In the genomic region with DNA sequence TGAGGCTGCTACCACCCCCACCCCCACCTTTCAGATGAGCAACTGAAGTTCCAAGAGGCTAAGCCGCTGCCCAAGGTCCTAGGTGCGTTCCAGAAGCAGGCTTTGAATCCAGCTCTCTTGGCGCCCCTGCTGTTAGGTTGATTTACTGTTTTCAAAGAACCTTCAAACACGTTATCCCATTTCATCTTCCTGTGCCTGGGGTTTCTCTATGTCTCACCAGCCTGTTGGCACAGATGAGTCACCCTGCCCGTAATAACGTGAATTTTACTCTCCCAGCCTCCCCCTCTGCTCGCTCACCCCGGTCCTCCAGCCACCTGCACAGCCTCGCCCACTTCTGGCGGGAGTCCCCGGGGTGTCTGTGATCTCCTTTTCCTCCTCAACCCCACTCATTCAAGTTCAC, we compare ENCODE assay signal across 9 cellular contexts. TPM values are rescaled to one million over a fixed set of nuclear protein-coding genes. Genes with fewer than 3 reads are reported as not detected.
DNase-seq lines count a peak whose midpoint lies in the region; ATAC-seq and TF ChIP-seq lines count a peak whose summit lies in the region.
"Had no signal": no experiment of that assay in that cellular context is flagged by ENCODE, and none has a peak within 500 bp of the region (broad histone marks: within the 10 kb centered on the region; RNA-seq: fewer than 3 reads in every experiment).

No MANE protein-coding gene starts in this region.

- no peaks in the 10 kb centered on the region for H3K9me3 ChIP-seq in right cardiac atrium (ENCODE audit: control insufficient read depth, low read length)

- H3K4me1 Mint-ChIP-seq in activated B cell treated with CpG ODN at 0.5 μM for 24 hours, result peaks cover 3% of the 10 kb centered on the region

- H3K4me1 ChIP-seq in right cardiac atrium (ENCODE audit: control insufficient read depth, insufficient read depth, low read length), result no peaks in the 10 kb centered on the region

- DNase-seq in NCI-H1417 (lab: John Stamatoyannopoulos, UW) (peak in 2 of 3 experiments; percentile 5 to 6), NCI-H1417 treated with DMSO at 0.1 percent for 48 hours (lab: John Stamatoyannopoulos, UW) (no peak), activated B cell treated with CpG ODN at 0.5 μM for 24 hours (no peak), epithelial cell of prostate (ENCODE audit: low read depth, low spot score) (peak; percentile 50), HCEC 1CT (no peak), GM03348 (ENCODE audit: low spot score) (no peak), right cardiac atrium (no peak)
- DNase-seq in stimulated activated CD8-positive, alpha-beta memory T cell treated with anti-CD3 and anti-CD28 coated beads, Interleukin-7, amount 100 ng/mL, for 48 hours (ENCODE audit: extremely low read depth in 1 of 2, low read depth in 1 of 2), result peak; percentile 31 to 70

- 80% methylated on average over 11 of the region's 11 CpGs for WGBS in right cardiac atrium

- TF ChIP-seq CTCF in activated B cell treated with CpG ODN at 0.5 μM for 24 hours (IDR thresholded peaks at IDR 0.05), result no peak

- H3K9me3 Mint-ChIP-seq in activated B cell treated with CpG ODN at 0.5 μM for 24 hours, result no peaks in the 10 kb centered on the region

- peaks cover 2% of the 10 kb centered on the region for H3K27me3 Mint-ChIP-seq in activated B cell treated with CpG ODN at 0.5 μM for 24 hours

- CTCF ChIA-PET in activated B cell treated with CpG ODN at 0.5 μM for 24 hours (lab: Charles Lee), result interaction anchor here (3.6 kb wide), 1 partner anchor 9 kb away, joined by 10 read pairs; no protein-coding TSS in a partner anchor

- POLR2A ChIA-PET in activated B cell treated with CpG ODN at 0.5 μM for 24 hours (lab: Charles Lee), result no interaction called here

- ATAC-seq in activated B cell treated with CpG ODN at 0.5 μM for 24 hours (ENCODE audit: low read depth), result peak; percentile 64
- no peak for ATAC-seq in right cardiac atrium

- no peaks in the 10 kb centered on the region for H3K36me3 Mint-ChIP-seq in activated B cell treated with CpG ODN at 0.5 μM for 24 hours (ENCODE audit: low read depth)

- H3K4me3 ChIP-seq in right cardiac atrium (ENCODE audit: low read length), result no peak overlapping the region

- no peaks in the 10 kb centered on the region for H3K27me3 ChIP-seq in right cardiac atrium (ENCODE audit: control insufficient read depth, insufficient read depth)

- no peak overlapping the region for H3K27ac Mint-ChIP-seq in activated B cell treated with CpG ODN at 0.5 μM for 24 hours

- H3K27ac ChIP-seq in epithelial cell of prostate (no peak overlapping the region), right cardiac atrium (ENCODE audit: low read length) (no peak overlapping the region)
- H3K27ac ChIP-seq: 22Rv1 had no signal

- intact Hi-C loops in activated B cell treated with CpG ODN at 0.5 μM for 24 hours (cut with micrococcal nuclease), result no loop called here
- intact Hi-C loops in right cardiac atrium (cut with DNase I), result no loop called here

- H3K4me3 Mint-ChIP-seq in activated B cell treated with CpG ODN at 0.5 μM for 24 hours, result no peak overlapping the region

RNA-seq across cellular contexts. Expression of a gene that starts 13.1 kb away (rescaled TPM):
- 15.9 and 17.4 TPM in 2 replicates for total RNA-seq in activated B cell treated with CpG ODN at 0.5 μM for 24 hours
- total RNA-seq in right cardiac atrium, result 10 to 100 TPM; 13.9 to 21.4 (median 20.0) TPM
- polyA plus RNA-seq in right cardiac atrium, result 18.6 TPM

Comparison
In these comparisons a context has a peak if more than half of its experiments do, and no peak if none do; other contexts are left out.
1. DNase-seq: peak in NCI-H1417 (2 of 3), epithelial cell of prostate (single experiment) and stimulated activated CD8-positive, alpha-beta memory T cell treated with anti-CD3 and anti-CD28 coated beads, Interleukin-7, amount 100 ng/mL, for 48 hours (2 of 2); none in NCI-H1417 treated with DMSO at 0.1 percent for 48 hours (single experiment), activated B cell treated with CpG ODN at 0.5 μM for 24 hours (single experiment), HCEC 1CT (single experiment), GM03348 (single experiment) and right cardiac atrium (0 of 3).